Comparison of ENCODE assay signal across 7 cellular contexts in the genomic region with DNA sequence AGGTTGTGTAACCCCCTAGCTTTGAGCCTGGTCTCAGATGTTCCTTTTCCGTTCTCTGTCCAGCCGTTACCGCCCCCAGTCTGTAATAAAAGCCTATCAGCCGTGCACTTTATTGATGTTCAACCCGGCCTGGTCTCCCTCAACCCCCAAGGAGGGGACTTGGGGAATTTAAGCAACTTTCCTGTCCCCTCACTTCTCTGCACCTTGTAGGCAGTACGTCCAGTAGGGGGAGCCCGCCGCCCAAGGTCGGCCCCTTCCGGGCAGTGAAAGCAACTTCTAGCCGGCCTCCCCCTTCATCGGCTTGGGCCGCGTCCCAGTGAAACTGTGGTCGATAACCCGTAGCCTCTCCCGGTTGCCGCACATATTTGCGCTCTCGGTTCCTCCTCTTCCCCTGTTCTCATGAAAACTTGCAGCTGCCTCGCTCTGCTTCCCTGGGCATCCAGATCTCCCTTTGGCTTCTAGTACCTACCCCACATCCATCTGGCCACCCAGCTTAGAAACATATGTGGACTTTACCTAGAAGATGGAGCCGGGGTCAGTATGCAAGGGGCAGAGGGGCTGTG. TPM values are rescaled to one million over a fixed set of nuclear protein-coding genes. Genes with fewer than 3 reads are reported as not detected.
A peak's percentile ranks its signal among the peaks of the same experiment; 100 is the strongest.
DNase-seq lines count a peak whose midpoint lies in the region; ATAC-seq, FAIRE-seq and TF ChIP-seq lines count a peak whose summit lies in the region.

No MANE protein-coding gene starts in this region.

- peaks cover 8% of the 10 kb centered on the region for H3K27me3 Mint-ChIP-seq in endothelial cell (ENCODE audit: unreplicated experiment)

- peaks cover 10% of the 10 kb centered on the region for H3K4me1 Mint-ChIP-seq in endothelial cell (ENCODE audit: unreplicated experiment)

- peaks cover 4% of the 10 kb centered on the region for H3K36me3 Mint-ChIP-seq in endothelial cell (ENCODE audit: low read depth, unreplicated experiment)

- peak; percentile 87 for DNase-seq in HTR-8/SVneo (ENCODE audit: insufficient read length, low spot score)
- DNase-seq in NOMO-1 (lab: John Stamatoyannopoulos, UW; ENCODE audit: unreplicated experiment in 2 of 2), result peak; percentile 67 to 70
- DNase-seq in activated CD8-positive, alpha-beta memory T cell treated with anti-CD3 and anti-CD28 coated beads, Interleukin-2, amount 50 U/mL, for 1 hour (ENCODE audit: extremely low read depth), result peak; percentile 30
- peak; percentile 96 for DNase-seq in endothelial cell (ENCODE audit: low spot score)
- DNase-seq in middle frontal gyrus (ENCODE audit: extremely low spot score, low spot score), result peak; percentile 55
- peak; percentile 70 for DNase-seq in stimulated activated CD8-positive, alpha-beta memory T cell treated with anti-CD3 and anti-CD28 coated beads, Interleukin-15, amount 100 ng/mL, for 24 hours (ENCODE audit: low read depth)

- H3K4me3 Mint-ChIP-seq in endothelial cell (ENCODE audit: unreplicated experiment), result peak overlapping the region; percentile 45

- FAIRE-seq in HTR-8/SVneo (lab: Jason Lieb, UNC), result no peak

- peak; percentile 78 for TF ChIP-seq CTCF in endothelial cell (IDR thresholded peaks at IDR 0.05; ENCODE audit: unreplicated experiment)

- H3K9me3 Mint-ChIP-seq in endothelial cell (ENCODE audit: unreplicated experiment), result no peaks in the 10 kb centered on the region

- peak; percentile 61 for ATAC-seq in GM18498 (IDR thresholded peaks at IDR 0.05; ENCODE audit: unreplicated experiment)

- H3K27ac Mint-ChIP-seq in endothelial cell (ENCODE audit: unreplicated experiment), result no peak overlapping the region

RNA-seq across cellular contexts. Expression of a gene that starts 7.9 kb away (rescaled TPM):
- total RNA-seq in endothelial cell (ENCODE audit: unreplicated experiment), result 16.4 TPM

RNA-seq across cellular contexts. Expression of a gene that starts 8.4 kb away (rescaled TPM):
- total RNA-seq in endothelial cell (ENCODE audit: unreplicated experiment), result not detected

RNA-seq across cellular contexts. Expression of a gene that starts 21.6 kb away (rescaled TPM):
- total RNA-seq in endothelial cell (ENCODE audit: unreplicated experiment), result 156 TPM

RNA-seq across cellular contexts. Expression of a gene that starts 53.2 kb away (rescaled TPM):
- 12.4 TPM for total RNA-seq in endothelial cell (ENCODE audit: unreplicated experiment)

Comparison
In these comparisons a context has a peak if more than half of its experiments do, and no peak if none do; other contexts are left out.
1. Peak in every context shown above with its lines: DNase-seq and ATAC-seq.
2. DNase-seq: peak in every context shown above with its lines; median percentile 96 in endothelial cell; 87 in HTR-8/SVneo; 70 in stimulated activated CD8-positive, alpha-beta memory T cell treated with anti-CD3 and anti-CD28 coated beads, Interleukin-15, amount 100 ng/mL, for 24 hours; 68 in NOMO-1; 55 in middle frontal gyrus; 30 in activated CD8-positive, alpha-beta memory T cell treated with anti-CD3 and anti-CD28 coated beads, Interleukin-2, amount 50 U/mL, for 1 hour.